In genomic region chr6:136249811-136250685, GRCh38 we compare ENCODE assay signal across 1 cellular context.
TF ChIP-seq lines count a peak whose summit lies in the region.

Gene MTFR2, minus strand, starts transcription at chr6:136250311. Its CDS starts 1,212 bp downstream, at chr6:136249099.

TF ChIP-seq in K562, 482 proteins besides CTCF, POLR2A, EP300 and RAD21 (continued from another document and continues in another):
- TF ChIP-seq ZNF282 (CRISPR knock-in tag; IDR thresholded peaks at IDR 0.05) (no peak), RFX5 (IDR thresholded peaks at IDR 0.05; ENCODE audit: low read depth, low read length) (peak; percentile 44; the same call in 1 of the 2 replicates), HMBOX1 (IDR thresholded peaks at IDR 0.05) (0 out of 2 replicates have a peak, but pooled peaks have one; percentile 35), ZFX (CRISPR knock-in tag; IDR thresholded peaks at IDR 0.05) (peak; percentile 34; the same call in 1 of the 2 replicates), E2F1 (CRISPR knock-in tag; IDR thresholded peaks at IDR 0.05) (peak; percentile 84; the same call in 1 of the 2 replicates), SAFB (IDR thresholded peaks at IDR 0.05; ENCODE audit: borderline replicate concordance, low read depth, low read length) (no peak), SMARCA5 (IDR thresholded peaks at IDR 0.05) (no peak), BRF1 (IDR thresholded peaks at IDR 0.05; ENCODE audit: borderline replicate concordance, extremely low read depth, insufficient read length) (no peak), PTBP1 (IDR thresholded peaks at IDR 0.05; ENCODE audit: low read depth, low read length) (0 out of 2 replicates have a peak, but pooled peaks have one; percentile 31), HIVEP1 (CRISPR knock-in tag; IDR thresholded peaks at IDR 0.05) (no peak), SREBF1 (IDR thresholded peaks at IDR 0.05; ENCODE audit: borderline replicate concordance, low read depth, low read length) (no peak), SRSF1 (IDR thresholded peaks at IDR 0.05; ENCODE audit: low read depth, low read length) (no peak), ZSCAN29 (IDR thresholded peaks at IDR 0.05) (no peak), ZFP1 (CRISPR knock-in tag; IDR thresholded peaks at IDR 0.05) (no peak), DIDO1 (tag; IDR thresholded peaks at IDR 0.05; ENCODE audit: low read depth) (peak; percentile 95), PHF8 (IDR thresholded peaks at IDR 0.05; ENCODE audit: borderline replicate concordance, low read length) (peak; percentile 98), ZNF740 (CRISPR knock-in tag; IDR thresholded peaks at IDR 0.05) (no peak), ZNF740 (tag; IDR thresholded peaks at IDR 0.05) (no peak), CGGBP1 (CRISPR knock-in tag; IDR thresholded peaks at IDR 0.05) (0 out of 2 replicates have a peak, but pooled peaks have one; percentile 10), TCFL5 (CRISPR knock-in tag; conservative IDR thresholded peaks at IDR 0.05) (no peak), MAFG (tag; conservative IDR thresholded peaks at IDR 0.05) (no peak), ZNF75A (CRISPR knock-in tag; IDR thresholded peaks at IDR 0.05) (no peak), GATAD2A (IDR thresholded peaks at IDR 0.05) (no peak), E2F5 (CRISPR knock-in tag; IDR thresholded peaks at IDR 0.05) (peak; percentile 82), THAP12 (CRISPR knock-in tag; IDR thresholded peaks at IDR 0.05) (peak; percentile 70), CSDE1 (IDR thresholded peaks at IDR 0.05) (no peak), NBN (IDR thresholded peaks at IDR 0.05; ENCODE audit: low read depth) (peak; percentile 50; the same call in 1 of the 2 replicates), MAX (CRISPR knock-in tag; IDR thresholded peaks at IDR 0.05) (peak; percentile 85), ZBTB40 (IDR thresholded peaks at IDR 0.05) (peak; percentile 90), ZBTB40 (CRISPR knock-in tag; IDR thresholded peaks at IDR 0.05) (no peak), E2F8 (IDR thresholded peaks at IDR 0.05; ENCODE audit: low read depth, partially characterized antibody) (peak; percentile 100), MYBL2 (IDR thresholded peaks at IDR 0.05; ENCODE audit: low read depth) (peak; percentile 94), MYBL2 (CRISPR knock-in tag; IDR thresholded peaks at IDR 0.05; ENCODE audit: borderline replicate concordance) (no peak; the same call in 1 of the 2 replicates), CBX3 (IDR thresholded peaks at IDR 0.05; ENCODE audit: borderline replicate concordance in 1 of 2, low read length in 2 of 2) (peak in 1 of 2 experiments; percentile 34; a peak in 1 of 3 replicates), PHB (CRISPR knock-in tag; IDR thresholded peaks at IDR 0.05) (0 out of 2 replicates have a peak, but pooled peaks have one; percentile 32), CHCHD3 (CRISPR knock-in tag; IDR thresholded peaks at IDR 0.05) (0 out of 2 replicates have a peak, but pooled peaks have one; percentile 37), ZBTB17 (CRISPR knock-in tag; IDR thresholded peaks at IDR 0.05) (peak; percentile 99), SP1 (CRISPR knock-in tag; IDR thresholded peaks at IDR 0.05) (peak; percentile 96)
